ENCODE assay signal across 9 cellular contexts in genomic region chr19:47776568-47776967, GRCh38. TPM values are rescaled to one million over a fixed set of nuclear protein-coding genes. Genes with fewer than 3 reads are reported as not detected.
DNase-seq lines count a peak whose midpoint lies in the region; ATAC-seq and TF ChIP-seq lines count a peak whose summit lies in the region.
"Had no signal": no experiment of that assay in that cellular context is flagged by ENCODE, and none has a peak within 500 bp of the region (broad histone marks: within the 10 kb centered on the region; RNA-seq: fewer than 3 reads in every experiment).

No MANE protein-coding gene starts in this region.

- no peaks in the 10 kb centered on the region for H3K36me3 ChIP-seq in parathyroid adenoma (ENCODE audit: control insufficient read depth, insufficient read depth, low read length)
- peaks cover 7% of the 10 kb centered on the region for H3K36me3 ChIP-seq in brain microvascular endothelial cell (replicated peaks)

- no peak overlapping the region; the same call in 1 of the 2 replicates for H3K14ac ChIP-seq in H9 (ENCODE audit: insufficient read depth, low read length)

- no peak overlapping the region for H4K8ac ChIP-seq in H9 (replicated peaks; ENCODE audit: insufficient read length, low read depth, low read length)

- H3K9me3 ChIP-seq in H9 (ENCODE audit: control insufficient read depth, low read depth, low read length) (no peaks in the 10 kb centered on the region), parathyroid adenoma (ENCODE audit: control insufficient read depth, low read length) (no peaks in the 10 kb centered on the region)

- H3K4me3 ChIP-seq in parathyroid adenoma (ENCODE audit: low read depth, low read length) (no peak overlapping the region), brain microvascular endothelial cell (ENCODE audit: low read depth, low read length) (no peak overlapping the region)

- H3K4me2 ChIP-seq in H9 (ENCODE audit: insufficient read depth, insufficient read length, low read length) (no peak overlapping the region), parathyroid adenoma (ENCODE audit: low read length) (no peak overlapping the region)

- ATAC-seq in HG03139 (IDR thresholded peaks at IDR 0.05; ENCODE audit: unreplicated experiment), result no peak

- H3K79me2 ChIP-seq in H9 (ENCODE audit: insufficient read depth, low read length), result peaks cover 8% of the 10 kb centered on the region; the same call in 1 of the 2 replicates
- no peaks in the 10 kb centered on the region for H3K79me2 ChIP-seq in parathyroid adenoma

- H3K56ac ChIP-seq in H9 (ENCODE audit: insufficient read length, low read depth, low read length), result no peak overlapping the region

- no peak overlapping the region for H2BK5ac ChIP-seq in H9 (ENCODE audit: insufficient read length, low read length)

- WGBS in H9 (ENCODE audit: extremely low coverage, insufficient read length, low lambda C conversion rate), result no CpG with 5 or more reads among the region's 4 CpGs

- H3K23me2 ChIP-seq in H9 (ENCODE audit: insufficient read length, low read depth, low read length, poor library complexity, severe bottlenecking), result peaks cover 8% of the 10 kb centered on the region

- in situ Hi-C loops in brain microvascular endothelial cell (cut with HindIII; ENCODE audit: low pct_ligation_motif_present, low sequenced_read_pairs), result no loop called here

- no peak overlapping the region for H2BK20ac ChIP-seq in H9 (ENCODE audit: low read depth, low read length, poor library complexity, severe bottlenecking)

- H3K4me3 Mint-ChIP-seq in H9 (peak overlapping the region; percentile 26 to 97; a peak in 4 of 5 replicates), endothelial cell (ENCODE audit: unreplicated experiment) (peak overlapping the region; percentile 72)
- H3K4me3 Mint-ChIP-seq: memory B cell had no signal

- DNase-seq in H9, result no peak
- peak; percentile 14 for DNase-seq in NCI-H226
- DNase-seq in endothelial cell (ENCODE audit: low spot score), result peak; percentile 61
- no peak for DNase-seq in brain microvascular endothelial cell
- no peak for DNase-seq in OCI-M1 (lab: John Stamatoyannopoulos, UW)
- no peak for DNase-seq in activated CD8-positive, alpha-beta memory T cell treated with anti-CD3 and anti-CD28 coated beads, Interleukin-2, amount 50 U/mL, for 4 hours

- H3K18ac ChIP-seq in H9 (ENCODE audit: insufficient read length, low read depth, low read length), result peak overlapping the region; percentile 43

- H3K4ac ChIP-seq in H9 (ENCODE audit: low read depth, low read length), result no peak overlapping the region; the same call in 1 of the 2 replicates

- H3K36me3 Mint-ChIP-seq in H9 (ENCODE audit: insufficient read depth in 1 of 3, low read depth in 3 of 3) (peaks cover 13 to 17% (median 15%) of the 10 kb centered on the region in 3 experiments; a peak in 6 of 7 replicates), endothelial cell (ENCODE audit: low read depth, unreplicated experiment) (peaks cover 19% of the 10 kb centered on the region)

- H3K27me3 ChIP-seq in H9 (ENCODE audit: insufficient read depth, low read length) (no peaks in the 10 kb centered on the region), parathyroid adenoma (ENCODE audit: control insufficient read depth, insufficient read depth, low read length) (no peaks in the 10 kb centered on the region), brain microvascular endothelial cell (replicated peaks) (no peaks in the 10 kb centered on the region)

- peak overlapping the region; percentile 2 to 63 (median 59); a peak in 5 of 7 replicates for H3K27ac Mint-ChIP-seq in H9
- peak overlapping the region; percentile 100 for H3K27ac Mint-ChIP-seq in endothelial cell (ENCODE audit: unreplicated experiment)
- H3K27ac Mint-ChIP-seq: memory B cell had no signal

- H2BK12ac ChIP-seq in H9 (ENCODE audit: insufficient read length, low read depth, low read length), result no peak overlapping the region

- H4K91ac ChIP-seq in H9 (ENCODE audit: insufficient read length, low read depth, low read length), result no peak overlapping the region

- TF ChIP-seq CTCF in H9 (conservative IDR thresholded peaks at IDR 0.05), result no peak
- no peak for TF ChIP-seq CTCF in endothelial cell (IDR thresholded peaks at IDR 0.05; ENCODE audit: unreplicated experiment)
- no peak for TF ChIP-seq CTCF in parathyroid adenoma (IDR thresholded peaks at IDR 0.05)
- no peak for TF ChIP-seq CTCF in brain microvascular endothelial cell (IDR thresholded peaks at IDR 0.05; ENCODE audit: low read depth, low read length, missing control alignments)

- peak overlapping the region; percentile 62 for H3K27ac ChIP-seq in H9 (ENCODE audit: insufficient read length, low read depth, low read length)
- peak overlapping the region; percentile 15 for H3K27ac ChIP-seq in parathyroid adenoma
- H3K27ac ChIP-seq in brain microvascular endothelial cell, result no peak overlapping the region

- no peak overlapping the region for H3T11ph ChIP-seq in H9 (ENCODE audit: low read length)

- no peak overlapping the region for H3K23ac ChIP-seq in H9 (ENCODE audit: insufficient read length, low read depth, low read length)

- H2BK120ac ChIP-seq in H9 (ENCODE audit: low read depth, low read length, poor library complexity, severe bottlenecking), result peak overlapping the region; percentile 3

- H3K9me3 Mint-ChIP-seq in H9, result no peaks in the 10 kb centered on the region; a peak in 1 of 5 replicates
- H3K9me3 Mint-ChIP-seq in endothelial cell (ENCODE audit: unreplicated experiment), result no peaks in the 10 kb centered on the region
- H3K9me3 Mint-ChIP-seq: memory B cell had no signal

- H3K27me3 Mint-ChIP-seq in H9 (ENCODE audit: low read depth) (no peaks in the 10 kb centered on the region), endothelial cell (ENCODE audit: unreplicated experiment) (peaks cover 9% of the 10 kb centered on the region)

- H3K4me1 ChIP-seq in H9 (ENCODE audit: insufficient read depth, low read length) (peaks cover 6% of the 10 kb centered on the region; the same call in 1 of the 2 replicates), parathyroid adenoma (no peaks in the 10 kb centered on the region)

- H4K5ac ChIP-seq in H9 (ENCODE audit: insufficient read length, low read depth, low read length), result peak overlapping the region; percentile 36

- peaks cover 5% of the 10 kb centered on the region for H4K20me1 ChIP-seq in H9 (ENCODE audit: control insufficient read depth, insufficient read depth, insufficient read length)

- no peak overlapping the region for H2BK15ac ChIP-seq in H9 (ENCODE audit: low read depth, low read length)

- H2AFZ ChIP-seq in H9 (ENCODE audit: low read length) (no peak overlapping the region), parathyroid adenoma (no peak overlapping the region)

- H3K4me1 Mint-ChIP-seq in H9 (peaks cover 12 to 32% of the 10 kb centered on the region in 2 experiments), endothelial cell (ENCODE audit: unreplicated experiment) (peaks cover 32% of the 10 kb centered on the region)

- no peak overlapping the region for H2AK5ac ChIP-seq in H9 (ENCODE audit: insufficient read length, low read length)

- peaks cover 8% of the 10 kb centered on the region for H3K79me1 ChIP-seq in H9 (ENCODE audit: insufficient read depth, low read depth, low read length, poor library complexity, severe bottlenecking)

- H3K9ac ChIP-seq in H9 (ENCODE audit: extremely low read depth, insufficient read length, low read length), result peak overlapping the region; percentile 50
- H3K9ac ChIP-seq in parathyroid adenoma, result no peak overlapping the region

RNA-seq across cellular contexts. Expression of gene SELENOW, which starts 1.9 kb away (rescaled TPM):
- total RNA-seq in H9 (2021), result 377 and 388 TPM in 2 replicates
- 791 TPM for total RNA-seq in endothelial cell (ENCODE audit: unreplicated experiment)

RNA-seq across cellular contexts. Expression of gene TPRX1, which starts 27.8 kb away (rescaled TPM):
- total RNA-seq in H9 (2021), result not detected in 2 replicates
- total RNA-seq in endothelial cell (ENCODE audit: unreplicated experiment), result not detected

RNA-seq across cellular contexts. Expression of gene NOP53, which starts 31.2 kb away (rescaled TPM):
- total RNA-seq in H9 (2021) (325 and 332 TPM in 2 replicates), endothelial cell (ENCODE audit: unreplicated experiment) (324 TPM)

RNA-seq across cellular contexts. Expression of gene CRX, which starts 45.2 kb away (rescaled TPM):
- total RNA-seq in H9 (2021) (0.13 and 0.15 TPM in 2 replicates), endothelial cell (ENCODE audit: unreplicated experiment) (not detected)

Comparison
In these comparisons a context has a peak if more than half of its experiments do, and no peak if none do; other contexts are left out.
1. DNase-seq: peak in NCI-H226 (single experiment) and endothelial cell (single experiment); none in H9 (single experiment), brain microvascular endothelial cell (single experiment), OCI-M1 (single experiment) and activated CD8-positive, alpha-beta memory T cell treated with anti-CD3 and anti-CD28 coated beads, Interleukin-2, amount 50 U/mL, for 4 hours (single experiment).